In the genomic region with DNA sequence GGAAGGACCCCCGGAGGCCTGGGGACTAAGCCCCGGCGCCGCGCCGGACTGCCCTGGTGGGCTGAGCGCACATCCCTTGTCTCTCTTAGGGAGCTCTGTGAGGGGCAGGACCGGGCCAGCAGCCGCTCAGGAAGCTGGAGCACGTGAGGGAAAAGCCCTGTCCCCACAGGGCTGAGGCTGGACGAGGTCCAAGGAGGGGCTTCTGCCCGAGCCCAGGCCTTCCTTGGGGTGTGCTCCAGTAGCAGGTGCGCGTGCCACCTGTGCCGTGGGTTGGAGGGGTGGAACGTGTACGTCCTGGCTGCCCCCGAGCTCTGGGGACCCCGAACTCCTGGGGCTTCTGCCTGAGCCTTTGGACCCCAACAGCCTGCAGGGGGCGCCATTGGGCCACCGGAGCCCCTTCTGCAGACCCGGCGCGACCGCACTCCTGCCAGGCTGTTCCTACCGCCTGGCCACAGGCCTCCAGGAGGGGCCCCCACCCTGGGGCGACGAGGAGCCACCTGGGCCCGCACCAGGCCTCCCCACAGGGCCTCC, we compare ENCODE assay signal across 1 cellular context.
A peak's percentile ranks its signal among the peaks of the same experiment; 100 is the strongest.
TF ChIP-seq lines count a peak whose summit lies in the region.

No MANE protein-coding gene starts in this region.

TF ChIP-seq in HepG2, 621 proteins besides CTCF, POLR2A, EP300 and RAD21 (continued from another document and continues in another):
- peak; percentile 99 for TF ChIP-seq HNRNPK (IDR thresholded peaks at IDR 0.05; ENCODE audit: low read depth, low read length, poor library complexity, severe bottlenecking)
- TF ChIP-seq, protein P1, sequence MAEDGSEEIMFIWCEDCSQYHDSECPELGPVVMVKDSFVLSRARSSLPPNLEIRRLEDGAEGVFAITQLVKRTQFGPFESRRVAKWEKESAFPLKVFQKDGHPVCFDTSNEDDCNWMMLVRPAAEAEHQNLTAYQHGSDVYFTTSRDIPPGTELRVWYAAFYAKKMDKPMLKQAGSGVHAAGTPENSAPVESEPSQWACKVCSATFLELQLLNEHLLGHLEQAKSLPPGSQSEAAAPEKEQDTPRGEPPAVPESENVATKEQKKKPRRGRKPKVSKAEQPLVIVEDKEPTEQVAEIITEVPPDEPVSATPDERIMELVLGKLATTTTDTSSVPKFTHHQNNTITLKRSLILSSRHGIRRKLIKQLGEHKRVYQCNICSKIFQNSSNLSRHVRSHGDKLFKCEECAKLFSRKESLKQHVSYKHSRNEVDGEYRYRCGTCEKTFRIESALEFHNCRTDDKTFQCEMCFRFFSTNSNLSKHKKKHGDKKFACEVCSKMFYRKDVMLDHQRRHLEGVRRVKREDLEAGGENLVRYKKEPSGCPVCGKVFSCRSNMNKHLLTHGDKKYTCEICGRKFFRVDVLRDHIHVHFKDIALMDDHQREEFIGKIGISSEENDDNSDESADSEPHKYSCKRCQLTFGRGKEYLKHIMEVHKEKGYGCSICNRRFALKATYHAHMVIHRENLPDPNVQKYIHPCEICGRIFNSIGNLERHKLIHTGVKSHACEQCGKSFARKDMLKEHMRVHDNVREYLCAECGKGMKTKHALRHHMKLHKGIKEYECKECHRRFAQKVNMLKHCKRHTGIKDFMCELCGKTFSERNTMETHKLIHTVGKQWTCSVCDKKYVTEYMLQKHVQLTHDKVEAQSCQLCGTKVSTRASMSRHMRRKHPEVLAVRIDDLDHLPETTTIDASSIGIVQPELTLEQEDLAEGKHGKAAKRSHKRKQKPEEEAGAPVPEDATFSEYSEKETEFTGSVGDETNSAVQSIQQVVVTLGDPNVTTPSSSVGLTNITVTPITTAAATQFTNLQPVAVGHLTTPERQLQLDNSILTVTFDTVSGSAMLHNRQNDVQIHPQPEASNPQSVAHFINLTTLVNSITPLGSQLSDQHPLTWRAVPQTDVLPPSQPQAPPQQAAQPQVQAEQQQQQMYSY (CRISPR knock-in tag; IDR thresholded peaks at IDR 0.05), result no peak
- TF ChIP-seq FOXA1 (IDR thresholded peaks at IDR 0.05), result no peak
- TF ChIP-seq FOXA1 (CRISPR knock-in tag; IDR thresholded peaks at IDR 0.05), result no peak
- TF ChIP-seq ZNF225 (CRISPR knock-in tag; IDR thresholded peaks at IDR 0.05), result 0 out of 2 replicates have a peak, but pooled peaks have one; percentile 24
- no peak for TF ChIP-seq HDAC6 (IDR thresholded peaks at IDR 0.05; ENCODE audit: low read depth, low read length)
- TF ChIP-seq ZNF136 (CRISPR knock-in tag; IDR thresholded peaks at IDR 0.05; ENCODE audit: low read depth), result no peak
- TF ChIP-seq, protein P2, sequence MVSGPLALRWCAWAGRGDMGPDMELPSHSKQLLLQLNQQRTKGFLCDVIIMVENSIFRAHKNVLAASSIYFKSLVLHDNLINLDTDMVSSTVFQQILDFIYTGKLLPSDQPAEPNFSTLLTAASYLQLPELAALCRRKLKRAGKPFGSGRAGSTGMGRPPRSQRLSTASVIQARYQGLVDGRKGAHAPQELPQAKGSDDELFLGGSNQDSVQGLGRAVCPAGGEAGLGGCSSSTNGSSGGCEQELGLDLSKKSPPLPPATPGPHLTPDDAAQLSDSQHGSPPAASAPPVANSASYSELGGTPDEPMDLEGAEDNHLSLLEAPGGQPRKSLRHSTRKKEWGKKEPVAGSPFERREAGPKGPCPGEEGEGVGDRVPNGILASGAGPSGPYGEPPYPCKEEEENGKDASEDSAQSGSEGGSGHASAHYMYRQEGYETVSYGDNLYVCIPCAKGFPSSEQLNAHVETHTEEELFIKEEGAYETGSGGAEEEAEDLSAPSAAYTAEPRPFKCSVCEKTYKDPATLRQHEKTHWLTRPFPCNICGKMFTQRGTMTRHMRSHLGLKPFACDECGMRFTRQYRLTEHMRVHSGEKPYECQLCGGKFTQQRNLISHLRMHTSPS (CRISPR knock-in tag; IDR thresholded peaks at IDR 0.05; ENCODE audit: low read depth), result peak; percentile 56; the same call in 1 of the 2 replicates
- no peak for TF ChIP-seq SPEN (CRISPR knock-in tag; IDR thresholded peaks at IDR 0.05; ENCODE audit: low read depth)
- TF ChIP-seq SALL2 (CRISPR knock-in tag; IDR thresholded peaks at IDR 0.05), result no peak
- TF ChIP-seq, protein P3, sequence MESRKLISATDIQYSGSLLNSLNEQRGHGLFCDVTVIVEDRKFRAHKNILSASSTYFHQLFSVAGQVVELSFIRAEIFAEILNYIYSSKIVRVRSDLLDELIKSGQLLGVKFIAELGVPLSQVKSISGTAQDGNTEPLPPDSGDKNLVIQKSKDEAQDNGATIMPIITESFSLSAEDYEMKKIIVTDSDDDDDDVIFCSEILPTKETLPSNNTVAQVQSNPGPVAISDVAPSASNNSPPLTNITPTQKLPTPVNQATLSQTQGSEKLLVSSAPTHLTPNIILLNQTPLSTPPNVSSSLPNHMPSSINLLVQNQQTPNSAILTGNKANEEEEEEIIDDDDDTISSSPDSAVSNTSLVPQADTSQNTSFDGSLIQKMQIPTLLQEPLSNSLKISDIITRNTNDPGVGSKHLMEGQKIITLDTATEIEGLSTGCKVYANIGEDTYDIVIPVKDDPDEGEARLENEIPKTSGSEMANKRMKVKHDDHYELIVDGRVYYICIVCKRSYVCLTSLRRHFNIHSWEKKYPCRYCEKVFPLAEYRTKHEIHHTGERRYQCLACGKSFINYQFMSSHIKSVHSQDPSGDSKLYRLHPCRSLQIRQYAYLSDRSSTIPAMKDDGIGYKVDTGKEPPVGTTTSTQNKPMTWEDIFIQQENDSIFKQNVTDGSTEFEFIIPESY (CRISPR knock-in tag; IDR thresholded peaks at IDR 0.05), result peak; percentile 63; the same call in 1 of the 2 replicates
- TF ChIP-seq ZNF746 (CRISPR knock-in tag; IDR thresholded peaks at IDR 0.05), result peak; percentile 59; the same call in 1 of the 2 replicates
- no peak for TF ChIP-seq ZFP41 (CRISPR knock-in tag; IDR thresholded peaks at IDR 0.05; ENCODE audit: borderline replicate concordance)
- no peak for TF ChIP-seq SIX4 (CRISPR knock-in tag; IDR thresholded peaks at IDR 0.05)
- TF ChIP-seq REXO4 (CRISPR knock-in tag; IDR thresholded peaks at IDR 0.05; ENCODE audit: borderline replicate concordance), result no peak
- TF ChIP-seq ZNF552 (CRISPR knock-in tag; IDR thresholded peaks at IDR 0.05; ENCODE audit: borderline replicate concordance), result no peak
- no peak for TF ChIP-seq ZNF564 (CRISPR knock-in tag; IDR thresholded peaks at IDR 0.05)
- TF ChIP-seq FOXC1 (CRISPR knock-in tag; IDR thresholded peaks at IDR 0.05; ENCODE audit: borderline replicate concordance), result no peak
- no peak for TF ChIP-seq MYNN (CRISPR knock-in tag; IDR thresholded peaks at IDR 0.05; ENCODE audit: low read depth)
- TF ChIP-seq, protein P4, sequence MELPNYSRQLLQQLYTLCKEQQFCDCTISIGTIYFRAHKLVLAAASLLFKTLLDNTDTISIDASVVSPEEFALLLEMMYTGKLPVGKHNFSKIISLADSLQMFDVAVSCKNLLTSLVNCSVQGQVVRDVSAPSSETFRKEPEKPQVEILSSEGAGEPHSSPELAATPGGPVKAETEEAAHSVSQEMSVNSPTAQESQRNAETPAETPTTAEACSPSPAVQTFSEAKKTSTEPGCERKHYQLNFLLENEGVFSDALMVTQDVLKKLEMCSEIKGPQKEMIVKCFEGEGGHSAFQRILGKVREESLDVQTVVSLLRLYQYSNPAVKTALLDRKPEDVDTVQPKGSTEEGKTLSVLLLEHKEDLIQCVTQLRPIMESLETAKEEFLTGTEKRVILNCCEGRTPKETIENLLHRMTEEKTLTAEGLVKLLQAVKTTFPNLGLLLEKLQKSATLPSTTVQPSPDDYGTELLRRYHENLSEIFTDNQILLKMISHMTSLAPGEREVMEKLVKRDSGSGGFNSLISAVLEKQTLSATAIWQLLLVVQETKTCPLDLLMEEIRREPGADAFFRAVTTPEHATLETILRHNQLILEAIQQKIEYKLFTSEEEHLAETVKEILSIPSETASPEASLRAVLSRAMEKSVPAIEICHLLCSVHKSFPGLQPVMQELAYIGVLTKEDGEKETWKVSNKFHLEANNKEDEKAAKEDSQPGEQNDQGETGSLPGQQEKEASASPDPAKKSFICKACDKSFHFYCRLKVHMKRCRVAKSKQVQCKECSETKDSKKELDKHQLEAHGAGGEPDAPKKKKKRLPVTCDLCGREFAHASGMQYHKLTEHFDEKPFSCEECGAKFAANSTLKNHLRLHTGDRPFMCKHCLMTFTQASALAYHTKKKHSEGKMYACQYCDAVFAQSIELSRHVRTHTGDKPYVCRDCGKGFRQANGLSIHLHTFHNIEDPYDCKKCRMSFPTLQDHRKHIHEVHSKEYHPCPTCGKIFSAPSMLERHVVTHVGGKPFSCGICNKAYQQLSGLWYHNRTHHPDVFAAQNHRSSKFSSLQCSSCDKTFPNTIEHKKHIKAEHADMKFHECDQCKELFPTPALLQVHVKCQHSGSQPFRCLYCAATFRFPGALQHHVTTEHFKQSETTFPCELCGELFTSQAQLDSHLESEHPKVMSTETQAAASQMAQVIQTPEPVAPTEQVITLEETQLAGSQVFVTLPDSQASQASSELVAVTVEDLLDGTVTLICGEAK (IDR thresholded peaks at IDR 0.05), result no peak
- TF ChIP-seq, protein P4 (CRISPR knock-in tag; IDR thresholded peaks at IDR 0.05), result no peak
- TF ChIP-seq ZNF274 (CRISPR knock-in tag; IDR thresholded peaks at IDR 0.05), result no peak
- TF ChIP-seq ZNF143 (CRISPR knock-in tag; IDR thresholded peaks at IDR 0.05), result no peak
- TF ChIP-seq MEF2D (CRISPR knock-in tag; IDR thresholded peaks at IDR 0.05), result no peak
- TF ChIP-seq, protein P5, sequence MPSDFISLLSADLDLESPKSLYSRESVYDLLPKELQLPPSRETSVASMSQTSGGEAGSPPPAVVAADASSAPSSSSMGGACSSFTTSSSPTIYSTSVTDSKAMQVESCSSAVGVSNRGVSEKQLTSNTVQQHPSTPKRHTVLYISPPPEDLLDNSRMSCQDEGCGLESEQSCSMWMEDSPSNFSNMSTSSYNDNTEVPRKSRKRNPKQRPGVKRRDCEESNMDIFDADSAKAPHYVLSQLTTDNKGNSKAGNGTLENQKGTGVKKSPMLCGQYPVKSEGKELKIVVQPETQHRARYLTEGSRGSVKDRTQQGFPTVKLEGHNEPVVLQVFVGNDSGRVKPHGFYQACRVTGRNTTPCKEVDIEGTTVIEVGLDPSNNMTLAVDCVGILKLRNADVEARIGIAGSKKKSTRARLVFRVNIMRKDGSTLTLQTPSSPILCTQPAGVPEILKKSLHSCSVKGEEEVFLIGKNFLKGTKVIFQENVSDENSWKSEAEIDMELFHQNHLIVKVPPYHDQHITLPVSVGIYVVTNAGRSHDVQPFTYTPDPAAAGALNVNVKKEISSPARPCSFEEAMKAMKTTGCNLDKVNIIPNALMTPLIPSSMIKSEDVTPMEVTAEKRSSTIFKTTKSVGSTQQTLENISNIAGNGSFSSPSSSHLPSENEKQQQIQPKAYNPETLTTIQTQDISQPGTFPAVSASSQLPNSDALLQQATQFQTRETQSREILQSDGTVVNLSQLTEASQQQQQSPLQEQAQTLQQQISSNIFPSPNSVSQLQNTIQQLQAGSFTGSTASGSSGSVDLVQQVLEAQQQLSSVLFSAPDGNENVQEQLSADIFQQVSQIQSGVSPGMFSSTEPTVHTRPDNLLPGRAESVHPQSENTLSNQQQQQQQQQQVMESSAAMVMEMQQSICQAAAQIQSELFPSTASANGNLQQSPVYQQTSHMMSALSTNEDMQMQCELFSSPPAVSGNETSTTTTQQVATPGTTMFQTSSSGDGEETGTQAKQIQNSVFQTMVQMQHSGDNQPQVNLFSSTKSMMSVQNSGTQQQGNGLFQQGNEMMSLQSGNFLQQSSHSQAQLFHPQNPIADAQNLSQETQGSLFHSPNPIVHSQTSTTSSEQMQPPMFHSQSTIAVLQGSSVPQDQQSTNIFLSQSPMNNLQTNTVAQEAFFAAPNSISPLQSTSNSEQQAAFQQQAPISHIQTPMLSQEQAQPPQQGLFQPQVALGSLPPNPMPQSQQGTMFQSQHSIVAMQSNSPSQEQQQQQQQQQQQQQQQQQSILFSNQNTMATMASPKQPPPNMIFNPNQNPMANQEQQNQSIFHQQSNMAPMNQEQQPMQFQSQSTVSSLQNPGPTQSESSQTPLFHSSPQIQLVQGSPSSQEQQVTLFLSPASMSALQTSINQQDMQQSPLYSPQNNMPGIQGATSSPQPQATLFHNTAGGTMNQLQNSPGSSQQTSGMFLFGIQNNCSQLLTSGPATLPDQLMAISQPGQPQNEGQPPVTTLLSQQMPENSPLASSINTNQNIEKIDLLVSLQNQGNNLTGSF (CRISPR knock-in tag; IDR thresholded peaks at IDR 0.05), result no peak
- TF ChIP-seq CBX5 (CRISPR knock-in tag; IDR thresholded peaks at IDR 0.05; ENCODE audit: borderline replicate concordance), result no peak
- TF ChIP-seq ZNF329 (CRISPR knock-in tag; IDR thresholded peaks at IDR 0.05; ENCODE audit: low read depth), result no peak
- no peak for TF ChIP-seq ISX (CRISPR knock-in tag; conservative IDR thresholded peaks at IDR 0.05)
- no peak for TF ChIP-seq SP140L (CRISPR knock-in tag; IDR thresholded peaks at IDR 0.05; ENCODE audit: borderline replicate concordance)
- TF ChIP-seq, protein P6, sequence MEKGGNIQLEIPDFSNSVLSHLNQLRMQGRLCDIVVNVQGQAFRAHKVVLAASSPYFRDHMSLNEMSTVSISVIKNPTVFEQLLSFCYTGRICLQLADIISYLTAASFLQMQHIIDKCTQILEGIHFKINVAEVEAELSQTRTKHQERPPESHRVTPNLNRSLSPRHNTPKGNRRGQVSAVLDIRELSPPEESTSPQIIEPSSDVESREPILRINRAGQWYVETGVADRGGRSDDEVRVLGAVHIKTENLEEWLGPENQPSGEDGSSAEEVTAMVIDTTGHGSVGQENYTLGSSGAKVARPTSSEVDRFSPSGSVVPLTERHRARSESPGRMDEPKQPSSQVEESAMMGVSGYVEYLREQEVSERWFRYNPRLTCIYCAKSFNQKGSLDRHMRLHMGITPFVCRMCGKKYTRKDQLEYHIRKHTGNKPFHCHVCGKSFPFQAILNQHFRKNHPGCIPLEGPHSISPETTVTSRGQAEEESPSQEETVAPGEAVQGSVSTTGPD (CRISPR knock-in tag; IDR thresholded peaks at IDR 0.05), result no peak
